ENCODE assay signal across 18 cellular contexts in the genomic region with DNA sequence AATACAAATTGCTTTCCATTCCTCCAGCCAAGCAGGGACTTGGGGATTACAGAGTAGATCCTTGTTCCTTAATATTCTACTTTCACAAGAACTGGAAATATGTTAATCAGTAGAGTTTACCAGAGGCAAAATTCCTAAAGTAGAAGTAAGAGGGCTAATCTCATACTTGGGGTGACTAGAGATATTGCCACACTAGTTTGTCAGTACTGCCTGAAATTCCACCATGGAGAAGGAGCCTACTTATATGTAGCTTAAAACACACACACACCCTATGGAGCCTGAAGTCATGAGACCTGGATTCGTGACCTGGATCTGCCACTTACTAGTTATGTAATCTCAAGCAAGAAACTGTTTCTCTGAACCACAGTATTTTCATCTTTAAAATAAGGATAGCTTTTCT. TPM values are rescaled to one million over a fixed set of nuclear protein-coding genes. Genes with fewer than 3 reads are reported as not detected.
DNase-seq lines count a peak whose midpoint lies in the region; ATAC-seq and TF ChIP-seq lines count a peak whose summit lies in the region.
"Had no signal": no experiment of that assay in that cellular context is flagged by ENCODE, and none has a peak within 500 bp of the region (broad histone marks: within the 10 kb centered on the region; RNA-seq: fewer than 3 reads in every experiment).

No MANE protein-coding gene starts in this region.

- no peak overlapping the region for H3K4me3 ChIP-seq in PC-9
- no peak overlapping the region for H3K4me3 ChIP-seq in psoas muscle
- H3K4me3 ChIP-seq: BLaER1 had no signal

- no peaks in the 10 kb centered on the region for H3K4me1 Mint-ChIP-seq in type B pancreatic cell (ENCODE audit: unreplicated experiment)
- H3K4me1 Mint-ChIP-seq: T-cell had no signal

- TF ChIP-seq CTCF in AG09319 (IDR thresholded peaks at IDR 0.05; ENCODE audit: low read depth, low read length): no peak
- no peak for TF ChIP-seq CTCF in PC-9 (conservative IDR thresholded peaks at IDR 0.05)
- TF ChIP-seq CTCF in psoas muscle (IDR thresholded peaks at IDR 0.05): no peak
- TF ChIP-seq CTCF in type B pancreatic cell (conservative IDR thresholded peaks at IDR 0.05): no peak

- no peaks in the 10 kb centered on the region for H3K9me3 Mint-ChIP-seq in type B pancreatic cell
- H3K9me3 Mint-ChIP-seq: T-cell had no signal

- intact Hi-C loops in PC-9 (cut with micrococcal nuclease; ENCODE audit: unreplicated experiment): no loop called here
- intact Hi-C loops in psoas muscle (cut with DNase I): loop anchor here in 1 of 2 donors (10.0 kb wide), 1 partner anchor 253 kb away; no protein-coding TSS in a partner anchor

- POLR2A ChIA-PET in PC-9 (lab: Charles Lee; ENCODE audit: unreplicated experiment): no interaction called here

- no peaks in the 10 kb centered on the region for H3K79me2 ChIP-seq in PC-9 (ENCODE audit: low read depth)

- CTCF ChIA-PET in PC-9 (lab: Charles Lee): interaction anchor here (1.0 kb wide), 1 partner anchor 249 kb away, joined by 3 read pairs; no protein-coding TSS in a partner anchor

- peaks cover 50% of the 10 kb centered on the region for H3K36me3 ChIP-seq in PC-9 (ENCODE audit: low read depth)
- peaks cover 13 to 80% of the 10 kb centered on the region in 2 donors for H3K36me3 ChIP-seq in psoas muscle (ENCODE audit: insufficient read depth in 1 of 2, low read depth in 1 of 2)
- H3K36me3 ChIP-seq: BLaER1 had no signal

- H3K27me3 ChIP-seq in PC-9 (ENCODE audit: insufficient read depth, low read depth) (no peaks in the 10 kb centered on the region), psoas muscle (ENCODE audit: insufficient read depth in 3 of 3, low read length in 2 of 3) (no peaks in the 10 kb centered on the region)
- H3K27me3 ChIP-seq: BLaER1 had no signal

- WGBS in psoas muscle, 3 donors: 26 to 92% (median 61%) methylated on average over 1 of the region's 1 CpG

- no peaks in the 10 kb centered on the region for H3K9me2 ChIP-seq in PC-9 (ENCODE audit: insufficient read depth)

- no peak overlapping the region for H2AFZ ChIP-seq in PC-9

- no peak overlapping the region for H3K4me3 Mint-ChIP-seq in type B pancreatic cell
- H3K4me3 Mint-ChIP-seq: T-cell had no signal

- DNase-seq in AG09319 (ENCODE audit: extremely low read depth, low read depth) (peak; percentile 10), PC-9 (peak in 1 of 2 experiments; percentile 92), fibroblast of peridontal ligament (ENCODE audit: extremely low read depth) (peak; percentile 70), psoas muscle (no peak), type B pancreatic cell (ENCODE audit: extremely low spot score, unreplicated experiment) (no peak), RKO (ENCODE audit: low spot score) (no peak), HT-29 (ENCODE audit: low spot score) (no peak)
- DNase-seq: activated CD8-positive, alpha-beta memory T cell treated with anti-CD3 and anti-CD28 coated beads, Interleukin-2, amount 50 U/mL, for 48 hours; activated naive CD4-positive, alpha-beta T cell treated with anti-CD3 and anti-CD28 coated beads, Interleukin-2, amount 50 U/mL, for 16 hours; DMS79 treated with DMSO at 0.1 percent for 48 hours; MM.1S; NCI-H2081 treated with DMSO at 0.1 percent for 48 hours; NCI-H69; stimulated activated naive CD8-positive, alpha-beta T cell treated with anti-CD3 and anti-CD28 coated beads, Interleukin-15, Interleukin-2, amounts not matched to agents 100 U/mL and 50 U/mL, for 24 hours; T-cell had no signal

- H4K20me1 ChIP-seq in PC-9 (ENCODE audit: insufficient read depth): no peaks in the 10 kb centered on the region
- H4K20me1 ChIP-seq: BLaER1 had no signal

- H3K27me3 Mint-ChIP-seq in type B pancreatic cell: no peaks in the 10 kb centered on the region
- H3K27me3 Mint-ChIP-seq: T-cell had no signal

- H3K36me3 Mint-ChIP-seq in type B pancreatic cell: no peaks in the 10 kb centered on the region
- H3K36me3 Mint-ChIP-seq: T-cell had no signal

- ATAC-seq in psoas muscle (peak in 2 of 4 donors; percentile 27 to 33), HG03457 (IDR thresholded peaks at IDR 0.05; ENCODE audit: unreplicated experiment) (no peak)
- ATAC-seq: Panc1; stimulated activated naive CD8-positive, alpha-beta T cell treated with anti-CD3 and anti-CD28 coated beads, Interleukin-15, Interleukin-2, amounts not matched to agents 100 U/mL and 50 U/mL, for 24 hours; T-cell had no signal

- BruUV-seq in PC-9 (replicated peaks; lab: Mats Ljungman, UMichigan): no TSS peak

- no peaks in the 10 kb centered on the region for H3K9me3 ChIP-seq in PC-9 (ENCODE audit: insufficient read depth, low read depth)
- no peaks in the 10 kb centered on the region for H3K9me3 ChIP-seq in psoas muscle
- H3K9me3 ChIP-seq: BLaER1 had no signal

- no peak overlapping the region for H3K27ac Mint-ChIP-seq in type B pancreatic cell
- H3K27ac Mint-ChIP-seq: T-cell had no signal

- peak overlapping the region; percentile 80 for H3K27ac ChIP-seq in PC-9
- H3K27ac ChIP-seq in psoas muscle: peak overlapping the region; percentile 76
- H3K27ac ChIP-seq: BLaER1 had no signal

- H3K4me2 ChIP-seq in PC-9: peak overlapping the region; percentile 24
- H3K4me2 ChIP-seq: BLaER1 had no signal

- H3K4me1 ChIP-seq in PC-9 (replicated peaks; ENCODE audit: insufficient read depth) (peaks cover 45% of the 10 kb centered on the region), psoas muscle (peaks cover 23% of the 10 kb centered on the region)
- H3K4me1 ChIP-seq: BLaER1 had no signal

- peaks cover 33% of the 10 kb centered on the region for H3F3A ChIP-seq in PC-9 (ENCODE audit: insufficient read depth, low read depth)

RNA-seq across cellular contexts. Expression of a gene that starts 33.9 kb away (rescaled TPM):
- total RNA-seq in PC-9 (2021): 6.4 and 9.5 TPM in 2 replicates
- total RNA-seq in psoas muscle: 10 to 100 TPM; 46.6 to 94.4 (median 58.4) TPM
- polyA plus RNA-seq in psoas muscle: 10 to 100 TPM; 14.5 to 42.6 (median 21.1) TPM
- total RNA-seq in type B pancreatic cell (ENCODE audit: low replicate concordance): 1.00 and 8.7 TPM in 2 replicates
- 2.8 and 3.1 TPM in 2 replicates for total RNA-seq in HT-29 (2014; rRNA removed; shearing (Covaris generic))

RNA-seq across cellular contexts. Expression of a gene that starts 34.2 kb away (rescaled TPM):
- 8.3 and 8.9 TPM in 2 replicates for total RNA-seq in PC-9 (2021)
- total RNA-seq in psoas muscle: under 1 TPM in 2 of 4 donors, not detected in 2; 0.22 to 0.74 TPM
- under 1 TPM in 1 of 3 donors, not detected in 2; 0.25 TPM for polyA plus RNA-seq in psoas muscle
- total RNA-seq in type B pancreatic cell (ENCODE audit: low replicate concordance): 1.5 TPM in 1 of 2 replicates, not detected in the other
- 2.9 and 3.5 TPM in 2 replicates for total RNA-seq in HT-29 (2014; rRNA removed; shearing (Covaris generic))

Comparison
In these comparisons a context has a peak if more than half of its experiments do, and no peak if none do; other contexts are left out.
1. DNase-seq: peak in AG09319 (single experiment) and fibroblast of peridontal ligament (single experiment); none in psoas muscle (0 of 2), type B pancreatic cell (single experiment), RKO (single experiment) and HT-29 (single experiment).